In the genomic region with DNA sequence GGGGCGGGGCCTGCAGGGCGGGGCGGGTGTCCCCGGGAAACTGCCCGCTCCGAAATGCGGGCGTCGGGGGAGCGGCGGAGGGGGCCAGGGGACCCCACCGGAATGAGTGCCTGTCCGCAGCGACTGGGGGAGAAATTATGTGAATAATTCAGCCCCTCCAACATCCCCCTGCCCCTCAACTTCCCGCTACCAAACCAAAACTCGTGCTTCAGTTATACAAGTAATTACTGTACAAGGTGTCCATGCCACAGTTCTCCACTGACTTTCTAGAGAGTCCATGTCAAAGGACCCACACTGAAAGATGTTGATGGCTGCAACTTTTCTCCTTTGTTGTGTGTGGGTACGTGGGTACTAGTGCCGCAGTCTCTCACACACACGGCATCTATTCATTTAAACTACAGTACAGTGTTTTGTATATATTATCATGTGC, we compare ENCODE assay signal across 8 cellular contexts. TPM values are rescaled to one million over a fixed set of nuclear protein-coding genes. Genes with fewer than 3 reads are reported as not detected.
DNase-seq lines count a peak whose midpoint lies in the region; ATAC-seq and TF ChIP-seq lines count a peak whose summit lies in the region.

No MANE protein-coding gene starts in this region.

- H3K9me3 ChIP-seq in MG63 (no peaks in the 10 kb centered on the region), iPS-15b (ENCODE audit: control insufficient read depth, insufficient read depth, low read length) (no peaks in the 10 kb centered on the region), skeletal muscle tissue (ENCODE audit: control insufficient read depth in 3 of 3, low read length in 3 of 3) (no peaks in the 10 kb centered on the region)

- DNase-seq in GM12864 (ENCODE audit: low read depth) (no peak), MG63 (no peak), mucosa of gallbladder (ENCODE audit: low spot score) (no peak)
- DNase-seq in stimulated activated CD4-positive, alpha-beta T cell treated with anti-CD3 and anti-CD28 coated beads, Interleukin-1b, Interleukin-23, amount 100 ng/mL, for 48 hours = no peak

- H3K4me3 ChIP-seq in GM12864 (ENCODE audit: low read depth, low read length) = peak overlapping the region; percentile 87
- peak overlapping the region; percentile 83 for H3K4me3 ChIP-seq in MG63
- peak overlapping the region; percentile 83 for H3K4me3 ChIP-seq in iPS-15b (ENCODE audit: low read depth, low read length)
- peak overlapping the region; percentile 72 to 97 (median 88) for H3K4me3 ChIP-seq in skeletal muscle tissue (ENCODE audit: low read length in 3 of 3)

- H3K9ac ChIP-seq in iPS-15b (ENCODE audit: low read depth, low read length) = no peak overlapping the region
- H3K9ac ChIP-seq in skeletal muscle tissue (ENCODE audit: low read depth in 1 of 3, low read length in 3 of 3) = peak overlapping the region; percentile 77 to 81 (median 79)

- H3K4me1 ChIP-seq in iPS-15b (ENCODE audit: control insufficient read depth, insufficient read depth, low read length) (peaks cover 14% of the 10 kb centered on the region), skeletal muscle tissue (ENCODE audit: control insufficient read depth in 3 of 3, insufficient read depth in 3 of 3, low read length in 3 of 3) (peaks cover 4 to 12% (median 9%) of the 10 kb centered on the region in 3 donors)

- H3K27ac ChIP-seq in angular gyrus (ENCODE audit: low read depth, low read length) = peak overlapping the region; percentile 88
- peak overlapping the region; percentile 96 for H3K27ac ChIP-seq in skeletal muscle tissue (ENCODE audit: low read depth, low read length)

- no peaks in the 10 kb centered on the region for H3K36me3 ChIP-seq in MG63
- H3K36me3 ChIP-seq in iPS-15b (ENCODE audit: control insufficient read depth, insufficient read depth, low read length) = peaks cover 2% of the 10 kb centered on the region
- no peaks in the 10 kb centered on the region for H3K36me3 ChIP-seq in skeletal muscle tissue (ENCODE audit: control insufficient read depth in 3 of 3, insufficient read depth in 3 of 3, low read length in 3 of 3)

- no peaks in the 10 kb centered on the region for H3K27me3 ChIP-seq in MG63
- no peaks in the 10 kb centered on the region for H3K27me3 ChIP-seq in iPS-15b (ENCODE audit: control insufficient read depth, insufficient read depth, low read length)
- no peaks in the 10 kb centered on the region for H3K27me3 ChIP-seq in skeletal muscle tissue (ENCODE audit: control insufficient read depth in 3 of 3, insufficient read depth in 3 of 3, low read length in 3 of 3)

- TF ChIP-seq CTCF in GM12864 (IDR thresholded peaks at IDR 0.05; ENCODE audit: low read depth, low read length, missing control alignments) = no peak

- ATAC-seq in GM21717 (IDR thresholded peaks at IDR 0.05; ENCODE audit: unreplicated experiment) = peak; percentile 2

RNA-seq across cellular contexts. Expression of gene CDK17, which starts 0.4 kb away (rescaled TPM):
- total RNA-seq in MG63 (2014; rRNA removed; shearing (Covaris generic); ENCODE audit: low replicate concordance) = 18.4 and 57.2 TPM in 2 replicates
- total RNA-seq in skeletal muscle tissue = 42.8 TPM
- total RNA-seq in mucosa of gallbladder = 25.4 TPM
